In genomic region chr7:50854831-50855230, GRCh38 we compare ENCODE assay signal across 32 cellular contexts.
"Had no signal": no experiment of that assay in that cellular context is flagged by ENCODE, and none has a peak within 500 bp of the region (broad histone marks: within the 10 kb centered on the region; RNA-seq: fewer than 3 reads in every experiment).

No MANE protein-coding gene starts in this region.

- H3K4me1 Mint-ChIP-seq: activated CD4-positive, alpha-beta T cell treated with anti-CD3 and anti-CD28 coated beads for 36 hours; activated CD4-positive, alpha-beta T cell treated with anti-CD3 and anti-CD28 coated beads, Interleukin-2, amount 10 ng/mL, durations not matched to agents 24 days and 14 days; activated T-helper 17 cell treated with anti-CD3 and anti-CD28 coated beads, Interleukin-2, amount 50 U/mL, for 72 hours; central memory CD8-positive, alpha-beta T cell; endodermal cell; T-helper 17 cell had no signal

- H3K27ac ChIP-seq: brain microvascular endothelial cell, coronary artery, dorsolateral prefrontal cortex, esophagus muscularis mucosa, foreskin keratinocyte, gastrocnemius medialis, heart left ventricle had no signal

- H3K9me3 Mint-ChIP-seq: activated CD4-positive, alpha-beta memory T cell treated with anti-CD3 and anti-CD28 coated beads for 36 hours; activated CD4-positive, alpha-beta T cell treated with anti-CD3 and anti-CD28 coated beads, Interleukin-2, amount 10 ng/mL, durations not matched to agents 24 days and 14 days; activated T-cell treated with anti-CD3 and anti-CD28 coated beads, Interleukin-2, amount 50 U/mL, for 4 hours; activated T-helper 17 cell treated with anti-CD3 and anti-CD28 coated beads, Interleukin-2, amount 50 U/mL, for 72 hours; dendritic cell treated with granulocyte-macrophage colony-stimulating factor and Interleukin-4, amounts not matched to agents 40 ng/mL and 50 ng/mL, for 4 days; endodermal cell; T-helper 2 cell treated with Interferon-gamma antibody and Interleukin-4, amounts not matched to agents 5 μg/mL and 100 μg/mL, for 36 hours had no signal

- H3K36me3 Mint-ChIP-seq: activated CD4-positive, alpha-beta memory T cell treated with anti-CD3 and anti-CD28 coated beads for 36 hours; activated naive CD8-positive, alpha-beta T cell had no signal

- H3K4me3 ChIP-seq: coronary artery, dorsolateral prefrontal cortex, esophagus muscularis mucosa, gastrocnemius medialis, heart left ventricle had no signal

- DNase-seq: activated CD4-positive, alpha-beta memory T cell treated with anti-CD3 and anti-CD28 coated beads for 36 hours; activated CD4-positive, alpha-beta T cell treated with anti-CD3 and anti-CD28 coated beads for 36 hours; activated CD4-positive, alpha-beta T cell treated with anti-CD3 and anti-CD28 coated beads, Interleukin-2, amount 10 ng/mL, durations not matched to agents 24 days and 14 days; activated CD4-positive, CD25-positive, alpha-beta regulatory T cell; activated CD4-positive, CD25-positive, alpha-beta regulatory T cell treated with anti-CD3 and anti-CD28 coated beads, Interleukin-2, amount 50 U/mL, for 72 hours; activated CD8-positive, alpha-beta T cell treated with anti-CD3 and anti-CD28 coated beads, Interleukin-2, amount 10 ng/mL, durations not matched to agents 7 days and 5 days; activated effector memory CD4-positive, alpha-beta T cell treated with Interleukin-2 at 50 U/mL for 16 hours; activated gamma-delta T cell treated with Interleukin-2 at 50 U/mL for 16 hours; activated naive CD4-positive, alpha-beta T cell treated with anti-CD3 and anti-CD28 coated beads, Interleukin-2, amount 50 U/mL, for 16 hours; activated naive CD4-positive, alpha-beta T cell treated with Interleukin-2 at 50 U/mL for 16 hours; activated T-cell treated with anti-CD3 and anti-CD28 coated beads, Interleukin-2, amount 50 U/mL, for 4 hours; amniotic stem cell; anterior cingulate cortex; brain microvascular endothelial cell; dorsolateral prefrontal cortex; effector memory CD4-positive, alpha-beta T cell; endodermal cell; erythroblast; foreskin keratinocyte; gastrocnemius medialis; glutamatergic neuron; heart left ventricle; T-helper 1 cell; T-helper 17 cell; T1000 had no signal

- H3K36me3 ChIP-seq: brain microvascular endothelial cell, esophagus muscularis mucosa, gastrocnemius medialis, heart left ventricle had no signal

- ATAC-seq: activated CD4-positive, alpha-beta T cell treated with anti-CD3 and anti-CD28 coated beads for 36 hours; activated CD8-positive, alpha-beta T cell treated with anti-CD3 and anti-CD28 coated beads, Interleukin-2, amount 10 ng/mL, durations not matched to agents 7 days and 5 days; activated T-cell treated with anti-CD3 and anti-CD28 coated beads, Interleukin-2, amount 50 U/mL, for 4 hours; activated T-helper 17 cell treated with anti-CD3 and anti-CD28 coated beads, Interleukin-2, amount 50 U/mL, for 72 hours; foreskin keratinocyte; gastrocnemius medialis; heart left ventricle; T-helper 17 cell had no signal

- H3K4me3 Mint-ChIP-seq: activated CD4-positive, alpha-beta memory T cell treated with anti-CD3 and anti-CD28 coated beads for 36 hours; activated CD4-positive, alpha-beta T cell treated with anti-CD3 and anti-CD28 coated beads for 36 hours; activated CD4-positive, alpha-beta T cell treated with anti-CD3 and anti-CD28 coated beads, Interleukin-2, amount 10 ng/mL, durations not matched to agents 24 days and 14 days; activated CD8-positive, alpha-beta T cell treated with anti-CD3 and anti-CD28 coated beads, Interleukin-2, amount 10 ng/mL, durations not matched to agents 7 days and 5 days; activated naive CD8-positive, alpha-beta T cell; activated T-cell treated with anti-CD3 and anti-CD28 coated beads, Interleukin-2, amount 50 U/mL, for 4 hours; activated T-helper 17 cell treated with anti-CD3 and anti-CD28 coated beads, Interleukin-2, amount 50 U/mL, for 72 hours; central memory CD8-positive, alpha-beta T cell; dendritic cell treated with granulocyte-macrophage colony-stimulating factor and Interleukin-4, amounts not matched to agents 40 ng/mL and 50 ng/mL, for 4 days; endodermal cell; T-helper 17 cell; T-helper 2 cell treated with Interferon-gamma antibody and Interleukin-4, amounts not matched to agents 5 μg/mL and 100 μg/mL, for 36 hours had no signal

- H3K27me3 Mint-ChIP-seq: activated CD4-positive, alpha-beta T cell treated with anti-CD3 and anti-CD28 coated beads for 36 hours; activated naive CD8-positive, alpha-beta T cell; dendritic cell treated with granulocyte-macrophage colony-stimulating factor and Interleukin-4, amounts not matched to agents 40 ng/mL and 50 ng/mL, for 4 days had no signal

- H3K27me3 ChIP-seq: brain microvascular endothelial cell, gastrocnemius medialis, heart left ventricle had no signal

- H3K4me1 ChIP-seq: esophagus muscularis mucosa, foreskin keratinocyte, gastrocnemius medialis had no signal

- H3K9me3 ChIP-seq: esophagus muscularis mucosa, gastrocnemius medialis, heart left ventricle had no signal

- H3K27ac Mint-ChIP-seq: activated CD4-positive, alpha-beta memory T cell treated with anti-CD3 and anti-CD28 coated beads for 36 hours; activated CD4-positive, alpha-beta T cell treated with anti-CD3 and anti-CD28 coated beads for 36 hours; activated CD4-positive, alpha-beta T cell treated with anti-CD3 and anti-CD28 coated beads, Interleukin-2, amount 10 ng/mL, durations not matched to agents 24 days and 14 days; activated CD8-positive, alpha-beta T cell treated with anti-CD3 and anti-CD28 coated beads, Interleukin-2, amount 10 ng/mL, durations not matched to agents 7 days and 5 days; activated naive CD8-positive, alpha-beta T cell; activated T-helper 17 cell treated with anti-CD3 and anti-CD28 coated beads, Interleukin-2, amount 50 U/mL, for 72 hours; dendritic cell treated with granulocyte-macrophage colony-stimulating factor and Interleukin-4, amounts not matched to agents 40 ng/mL and 50 ng/mL, for 4 days; endodermal cell; T-helper 17 cell; T-helper 2 cell treated with Interferon-gamma antibody and Interleukin-4, amounts not matched to agents 5 μg/mL and 100 μg/mL, for 36 hours had no signal
